In the genomic region with DNA sequence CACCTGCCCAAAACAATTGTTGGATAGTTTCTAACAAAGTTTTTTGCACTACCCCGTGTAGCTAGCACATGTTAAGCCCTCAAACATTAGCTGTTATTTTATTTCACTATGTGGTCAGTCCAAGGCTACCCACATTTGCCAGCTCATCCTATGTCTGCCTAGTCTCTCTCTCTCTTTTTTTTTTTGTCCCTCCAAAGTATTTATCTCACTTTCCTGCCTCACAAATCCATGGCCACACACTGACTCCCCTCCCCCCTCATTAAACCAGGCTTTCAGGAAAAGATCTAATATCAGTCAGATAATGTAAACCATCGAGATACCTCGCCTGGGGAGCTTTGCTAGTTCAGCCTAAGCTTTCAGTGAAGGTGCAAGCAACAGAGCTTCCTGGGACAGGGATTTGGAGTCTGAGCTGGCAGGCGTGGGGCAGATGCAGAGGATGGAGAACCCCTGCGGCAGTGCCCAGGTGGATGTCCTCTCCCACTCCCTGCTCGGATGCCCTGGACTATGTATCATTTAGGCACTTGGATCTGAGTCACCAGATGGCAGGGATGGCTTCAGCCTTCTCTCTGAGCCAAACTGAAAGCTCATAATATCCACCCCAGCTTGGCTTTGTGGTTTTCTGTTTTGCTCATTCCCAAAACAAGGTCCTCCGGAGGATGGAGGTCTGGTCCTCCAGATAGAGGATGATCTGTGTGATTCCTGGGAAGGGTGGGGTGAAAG, we compare ENCODE assay signal across 25 cellular contexts.
DNase-seq lines count a peak whose midpoint lies in the region; ATAC-seq lines count a peak whose summit lies in the region.
"Had no signal": no experiment of that assay in that cellular context is flagged by ENCODE, and none has a peak within 500 bp of the region (broad histone marks: within the 10 kb centered on the region; RNA-seq: fewer than 3 reads in every experiment).

No MANE protein-coding gene starts in this region.

- H3K9ac ChIP-seq in mesenchymal stem cell (ENCODE audit: low read length): no peak overlapping the region

- H3K23ac ChIP-seq in mesenchymal stem cell (ENCODE audit: low read length in 2 of 2): no peak overlapping the region

- H3K27ac ChIP-seq in mesenchymal stem cell (ENCODE audit: low read length, poor library complexity, severe bottlenecking): no peak overlapping the region
- no peak overlapping the region for H3K27ac ChIP-seq in effector memory CD4-positive, alpha-beta T cell (ENCODE audit: insufficient read depth, low read length, poor library complexity, severe bottlenecking)
- H3K27ac ChIP-seq: HL-60, SJCRH30 had no signal

- H3K79me1 ChIP-seq in mesenchymal stem cell (replicated peaks; ENCODE audit: low read length, poor library complexity, severe bottlenecking): no peaks in the 10 kb centered on the region

- H3K18ac ChIP-seq in mesenchymal stem cell (ENCODE audit: low read depth in 1 of 2, low read length in 2 of 2): peak overlapping the region; percentile 9 to 32

- no peak overlapping the region for H2BK5ac ChIP-seq in mesenchymal stem cell (ENCODE audit: low read depth, low read length, poor library complexity, severe bottlenecking)

- H3K4ac ChIP-seq in mesenchymal stem cell (ENCODE audit: low read depth in 1 of 2, low read length in 2 of 2): no peak overlapping the region

- peak overlapping the region in 1 of 2 experiments; percentile 74 for H2BK12ac ChIP-seq in mesenchymal stem cell (ENCODE audit: low read length in 2 of 2)

- H3K9me3 ChIP-seq in mesenchymal stem cell (ENCODE audit: control insufficient read depth, low read length): no peaks in the 10 kb centered on the region
- no peaks in the 10 kb centered on the region for H3K9me3 ChIP-seq in effector memory CD4-positive, alpha-beta T cell (ENCODE audit: control insufficient read depth, low read length)
- H3K9me3 ChIP-seq: BE2C, SJCRH30 had no signal

- no peak overlapping the region for H4K91ac ChIP-seq in mesenchymal stem cell (ENCODE audit: low read length)

- ATAC-seq in GM18511 (IDR thresholded peaks at IDR 0.05; ENCODE audit: unreplicated experiment): no peak
- no peak for ATAC-seq in GM19467 (IDR thresholded peaks at IDR 0.05; ENCODE audit: unreplicated experiment)
- ATAC-seq: GM23338, SK-N-SH treated with all-trans-retinoic acid at 6 μM for 48 hours, T-cell had no signal

- WGBS in mesenchymal stem cell: 62% methylated on average over 7 of the region's 7 CpGs

- peak; percentile 30 for DNase-seq in EH (ENCODE audit: low read depth)
- peak; percentile 69 for DNase-seq in RPMI7951 (ENCODE audit: low read depth)
- DNase-seq in mesenchymal stem cell: peak; percentile 46
- no peak for DNase-seq in effector memory CD4-positive, alpha-beta T cell
- DNase-seq in T-helper 2 cell: no peak
- DNase-seq: BE2C; CD8-positive, alpha-beta memory T cell; DMS 273 treated with DMSO at 0.1 percent for 48 hours; DMS79; H9; HFFc6; MV-4-11; NCI-H1105; NCI-H1436 treated with DMSO at 0.1 percent for 48 hours; NCI-H1930; NCI-H2107; NCI-H524 treated with DMSO at 0.1 percent for 48 hours; NCI-H774; T-cell had no signal

- no peak overlapping the region for H2AK5ac ChIP-seq in mesenchymal stem cell (ENCODE audit: low read length, severe bottlenecking)

- H3K4me1 ChIP-seq in mesenchymal stem cell (ENCODE audit: control insufficient read depth, insufficient read depth, low read depth, low read length): no peaks in the 10 kb centered on the region
- H3K4me1 ChIP-seq in effector memory CD4-positive, alpha-beta T cell (ENCODE audit: control insufficient read depth, insufficient read depth, low read length, poor library complexity, severe bottlenecking): no peaks in the 10 kb centered on the region
- H3K4me1 ChIP-seq: BE2C had no signal

- peaks cover 0 to 86% of the 10 kb centered on the region in 2 experiments for H3K27me3 ChIP-seq in mesenchymal stem cell (ENCODE audit: control insufficient read depth in 1 of 2, insufficient read depth in 1 of 2, low read length in 2 of 2)
- H3K27me3 ChIP-seq in effector memory CD4-positive, alpha-beta T cell (replicated peaks; ENCODE audit: control insufficient read depth, insufficient read depth, low read length, poor library complexity, severe bottlenecking): no peaks in the 10 kb centered on the region
- H3K27me3 ChIP-seq: SJCRH30 had no signal

- H3K36me3 ChIP-seq in mesenchymal stem cell (ENCODE audit: control insufficient read depth in 1 of 2, insufficient read depth in 2 of 2, low read depth in 1 of 2, low read length in 2 of 2): no peaks in the 10 kb centered on the region
- no peaks in the 10 kb centered on the region for H3K36me3 ChIP-seq in effector memory CD4-positive, alpha-beta T cell (ENCODE audit: control insufficient read depth, insufficient read depth, low read length)
- H3K36me3 ChIP-seq: BE2C, SJCRH30 had no signal

- H2AFZ ChIP-seq in mesenchymal stem cell (ENCODE audit: low read depth, low read length): no peak overlapping the region
- H2AFZ ChIP-seq: GM23338 had no signal

- no peak overlapping the region for H2BK120ac ChIP-seq in mesenchymal stem cell (ENCODE audit: low read depth, low read length)

- H3K14ac ChIP-seq in mesenchymal stem cell (ENCODE audit: low read length in 2 of 2): peak overlapping the region in 1 of 2 experiments; percentile 23

- no peak overlapping the region for H3K4me3 ChIP-seq in mesenchymal stem cell (ENCODE audit: insufficient read depth in 1 of 2, low read depth in 1 of 2, low read length in 2 of 2)
- no peak overlapping the region for H3K4me3 ChIP-seq in effector memory CD4-positive, alpha-beta T cell (ENCODE audit: insufficient read depth, low read depth, low read length, poor library complexity, severe bottlenecking)
- H3K4me3 ChIP-seq: GM23338, SJCRH30 had no signal

- H2BK15ac ChIP-seq in mesenchymal stem cell (ENCODE audit: low read depth, poor library complexity, severe bottlenecking): no peak overlapping the region

- H3K4me2 ChIP-seq in mesenchymal stem cell (ENCODE audit: low read length, poor library complexity, severe bottlenecking): no peak overlapping the region
- H3K4me2 ChIP-seq: GM23338 had no signal

- no peak overlapping the region for H4K8ac ChIP-seq in mesenchymal stem cell (ENCODE audit: low read length)

Comparison
In these comparisons a context has a peak if more than half of its experiments do, and no peak if none do; other contexts are left out.
1. DNase-seq: peak in EH (single experiment), RPMI7951 (single experiment) and mesenchymal stem cell (single experiment); none in effector memory CD4-positive, alpha-beta T cell (0 of 3) and T-helper 2 cell (0 of 5).